11 cellular contexts compared by ENCODE assay signal in genomic region chr9:37922391-37923120, GRCh38. TPM values are rescaled to one million over a fixed set of nuclear protein-coding genes. Genes with fewer than 3 reads are reported as not detected.
A peak's percentile ranks its signal among the peaks of the same experiment; 100 is the strongest.
DNase-seq lines count a peak whose midpoint lies in the region; ATAC-seq and TF ChIP-seq lines count a peak whose summit lies in the region.
"Had no signal": no experiment of that assay in that cellular context is flagged by ENCODE, and none has a peak within 500 bp of the region (broad histone marks: within the 10 kb centered on the region; RNA-seq: fewer than 3 reads in every experiment).

No MANE protein-coding gene starts in this region.

- H3K4me3 ChIP-seq in HUES6 (ENCODE audit: low read depth, low read length): no peak overlapping the region
- peak overlapping the region in 2 of 3 donors; percentile 16 to 37 for H3K4me3 ChIP-seq in breast epithelium
- H3K4me3 ChIP-seq in osteoblast (ENCODE audit: insufficient read depth, low read length): no peak overlapping the region

- H3K79me2 ChIP-seq in osteoblast (ENCODE audit: insufficient read depth, low read length): peaks cover 16% of the 10 kb centered on the region

- peaks cover 20% of the 10 kb centered on the region for H4K20me1 ChIP-seq in osteoblast (ENCODE audit: insufficient read depth, low read length)

- peak overlapping the region; percentile 19 for H3K9ac ChIP-seq in HUES6 (ENCODE audit: low read length)

- DNase-seq in breast epithelium (ENCODE audit: low spot score in 2 of 2): no peak
- peak; percentile 53 for DNase-seq in left cardiac atrium
- DNase-seq in osteoblast (ENCODE audit: insufficient read length, low spot score, missing footprints): peak; percentile 34
- no peak for DNase-seq in GM20000 (ENCODE audit: low spot score)
- DNase-seq in ureter (ENCODE audit: low spot score): no peak
- no peak for DNase-seq in kidney glomerular epithelial cell (lab: John Stamatoyannopoulos, UW)
- DNase-seq: NCI-H1092 treated with DMSO at 0.1 percent for 48 hours, NCI-H2227 treated with DMSO at 0.1 percent for 48 hours had no signal

- TF ChIP-seq CTCF in breast epithelium (IDR thresholded peaks at IDR 0.05) (no peak), osteoblast (IDR thresholded peaks at IDR 0.05; ENCODE audit: extremely low read depth, low read depth, low read length) (no peak), GM20000 (IDR thresholded peaks at IDR 0.05; ENCODE audit: extremely low read depth, missing control alignments) (no peak)

- TF ChIP-seq POLR2A in breast epithelium (IDR thresholded peaks at IDR 0.05): no peak

- H3K9me3 ChIP-seq in HUES6 (ENCODE audit: control insufficient read depth, insufficient read depth, low read depth, low read length): no peaks in the 10 kb centered on the region
- no peaks in the 10 kb centered on the region for H3K9me3 ChIP-seq in breast epithelium
- no peaks in the 10 kb centered on the region for H3K9me3 ChIP-seq in osteoblast (ENCODE audit: low read depth, low read length)

- H2AFZ ChIP-seq in osteoblast (ENCODE audit: low read length): no peak overlapping the region

- intact Hi-C loops in breast epithelium (cut with DNase I; ENCODE audit: low total_unique reads): no loop called here
- intact Hi-C loops in left cardiac atrium (cut with DNase I): loop anchor here in 1 of 2 donors (5.0 kb wide), 1 partner anchor 145 kb away; the partner anchor contains the start of gene SHB

- peak; percentile 79 to 80 for ATAC-seq in left cardiac atrium
- no peak for ATAC-seq in HG03025 (IDR thresholded peaks at IDR 0.05; ENCODE audit: low FRiP score, unreplicated experiment)
- ATAC-seq: activated naive CD4-positive, alpha-beta T cell treated with anti-CD3 and anti-CD28 coated beads, Interleukin-2, amount 50 U/mL, for 72 hours had no signal

- H3K4me2 ChIP-seq in osteoblast (ENCODE audit: insufficient read depth, low read length): no peak overlapping the region

- H3K4me1 ChIP-seq in HUES6 (ENCODE audit: control insufficient read depth, insufficient read depth, low read length) (peaks cover 74% of the 10 kb centered on the region), breast epithelium (no peaks in the 10 kb centered on the region), osteoblast (ENCODE audit: insufficient read depth, low read length) (peaks cover 6% of the 10 kb centered on the region)

- H3K36me3 ChIP-seq in HUES6 (ENCODE audit: control insufficient read depth, insufficient read depth, low read length) (peaks cover 9% of the 10 kb centered on the region; the same call in 1 of the 2 replicates), breast epithelium (no peaks in the 10 kb centered on the region), osteoblast (ENCODE audit: insufficient read depth, low read length) (peaks cover 12% of the 10 kb centered on the region)

- no peaks in the 10 kb centered on the region for H3K27me3 ChIP-seq in HUES6 (ENCODE audit: control insufficient read depth, insufficient read depth, low read length)
- no peaks in the 10 kb centered on the region for H3K27me3 ChIP-seq in breast epithelium
- H3K27me3 ChIP-seq in osteoblast (ENCODE audit: insufficient read depth, low read length): no peaks in the 10 kb centered on the region

- H3K27ac ChIP-seq in HUES6 (ENCODE audit: low read depth, low read length): 0 out of 2 replicates have a peak overlapping the region, but pooled peaks have one; percentile 19
- H3K27ac ChIP-seq in breast epithelium: no peak overlapping the region
- no peak overlapping the region for H3K27ac ChIP-seq in osteoblast (ENCODE audit: low read depth, low read length)

RNA-seq across cellular contexts. Expression of gene SLC25A51, which starts 18.6 kb away (rescaled TPM):
- total RNA-seq in breast epithelium (10 to 100 TPM; 22.5 to 43.7 (median 30.8) TPM), left cardiac atrium (10 to 100 TPM; 30.2 to 30.3 TPM), osteoblast (114 and 119 TPM in 2 replicates), ureter (22.1 TPM)

Comparison
In these comparisons a context has a peak if more than half of its experiments do, and no peak if none do; other contexts are left out.
1. H3K4me3 ChIP-seq: peak in breast epithelium (2 of 3); none in HUES6 (single experiment) and osteoblast (single experiment).
2. DNase-seq: peak in left cardiac atrium (single experiment) and osteoblast (single experiment); none in breast epithelium (0 of 2), GM20000 (single experiment), ureter (single experiment) and kidney glomerular epithelial cell (single experiment).